ENCODE assay signal across 10 cellular contexts in the genomic region with DNA sequence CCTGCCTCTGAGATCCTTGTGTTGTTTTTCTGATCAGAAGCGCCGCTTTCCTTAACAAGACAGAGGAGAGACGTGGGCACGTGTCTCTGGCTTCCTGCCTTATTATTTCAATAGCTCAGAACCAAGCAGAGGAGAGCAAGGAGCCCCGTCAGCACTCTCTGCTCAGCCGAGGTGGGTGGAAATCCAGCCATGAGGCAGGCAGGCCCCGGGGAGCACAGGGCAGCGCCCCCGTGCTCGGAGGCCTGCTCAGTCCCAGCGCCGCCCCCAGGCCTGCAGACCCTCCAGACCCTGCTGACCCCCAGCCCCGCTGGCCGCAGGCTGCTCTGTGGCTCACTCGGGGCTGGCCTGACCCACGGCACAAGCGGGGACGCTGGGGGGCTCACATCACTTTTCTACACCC.
"Had no signal": no experiment of that assay in that cellular context is flagged by ENCODE, and none has a peak within 500 bp of the region (broad histone marks: within the 10 kb centered on the region; RNA-seq: fewer than 3 reads in every experiment).

No MANE protein-coding gene starts in this region.

- DNase-seq: activated CD4-positive, alpha-beta T cell treated with anti-CD3 and anti-CD28 coated beads, Interleukin-2, amount 50 U/mL, for 48 hours; activated T-cell treated with anti-CD3 and anti-CD28 coated beads, Interleukin-2, amount 50 U/mL, for 48 hours; effector memory CD8-positive, alpha-beta T cell; erythroblast; stimulated activated CD4-positive, alpha-beta T cell treated with anti-CD3 and anti-CD28 coated beads, Interleukin-4, amount 100 ng/mL, for 4 hours; stomach; T-helper 2 cell had no signal

- H3K4me1 ChIP-seq: vagina had no signal

- H2AFZ ChIP-seq: hepatocyte had no signal

- H3K4me2 ChIP-seq: hepatocyte had no signal

- H3K27me3 ChIP-seq: vagina had no signal

- H3K4me3 ChIP-seq: hepatocyte, stomach, thoracic aorta, vagina had no signal

- H3K9me3 ChIP-seq: thoracic aorta, vagina had no signal

- H3K27ac ChIP-seq: hepatocyte, stomach, thoracic aorta, vagina had no signal

- H3K36me3 ChIP-seq: stomach, thoracic aorta, vagina had no signal
